8 cellular contexts compared by ENCODE assay signal in the genomic region with DNA sequence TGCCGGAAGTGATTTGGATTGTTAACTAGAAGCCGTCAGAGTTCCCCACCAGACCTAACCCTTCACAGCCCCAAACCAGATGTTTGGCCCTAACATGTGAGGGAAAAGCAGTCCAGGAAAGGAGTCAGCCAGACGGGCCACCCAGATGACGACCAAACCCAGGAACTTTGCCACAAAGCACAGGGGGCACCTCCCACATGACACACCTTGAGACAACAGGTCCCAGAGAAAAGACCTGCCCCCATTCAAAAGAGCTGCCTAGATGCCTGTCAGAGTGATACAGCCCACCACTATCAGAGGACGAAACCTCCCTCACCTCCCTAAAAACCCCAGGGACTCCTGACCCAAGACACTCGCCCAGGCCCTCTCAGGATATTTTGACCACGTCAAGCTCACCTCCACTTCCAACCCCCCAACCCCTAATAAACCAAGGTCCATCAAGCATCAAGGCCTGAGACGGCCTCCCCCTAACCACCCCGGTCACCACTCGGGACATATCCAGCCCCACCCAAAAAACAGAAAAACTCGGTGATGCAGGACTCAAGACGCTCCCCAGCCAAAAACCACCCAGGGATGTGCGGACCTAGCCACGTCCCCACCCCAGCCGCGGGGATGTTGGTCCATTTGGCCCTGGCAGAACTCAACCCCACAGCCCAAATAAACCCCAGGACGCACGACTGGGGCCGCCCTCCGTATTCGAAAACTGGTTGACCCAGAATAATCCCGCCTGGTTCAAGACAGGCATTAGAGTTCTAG. TPM values are rescaled to one million over a fixed set of nuclear protein-coding genes. Genes with fewer than 3 reads are reported as not detected.
DNase-seq lines count a peak whose midpoint lies in the region; ATAC-seq and TF ChIP-seq lines count a peak whose summit lies in the region.

No MANE protein-coding gene starts in this region.

- DNase-seq in hepatocyte (ENCODE audit: low spot score) (peak; percentile 16), SK-N-DZ (ENCODE audit: low spot score) (no peak), NCI-H446 treated with DMSO at 0.1 percent for 48 hours (lab: John Stamatoyannopoulos, UW) (no peak), NCI-H2081 treated with DMSO at 0.1 percent for 48 hours (lab: John Stamatoyannopoulos, UW) (no peak)

- no peaks in the 10 kb centered on the region for H4K20me1 ChIP-seq in hepatocyte (ENCODE audit: insufficient read depth, poor library complexity, severe bottlenecking)

- H3K4me3 Mint-ChIP-seq in activated naive CD4-positive, alpha-beta T cell treated with anti-CD3 and anti-CD28 coated beads, Interleukin-2, amount 50 U/mL, for 24 hours: peak overlapping the region; percentile 100

- H3K36me3 ChIP-seq in hepatocyte (replicated peaks; ENCODE audit: insufficient read depth, low read depth): no peaks in the 10 kb centered on the region

- H3K9me3 ChIP-seq in hepatocyte (ENCODE audit: low read depth): no peaks in the 10 kb centered on the region

- H3K9me3 Mint-ChIP-seq in activated naive CD4-positive, alpha-beta T cell treated with anti-CD3 and anti-CD28 coated beads, Interleukin-2, amount 50 U/mL, for 24 hours: no peaks in the 10 kb centered on the region

- peak overlapping the region; percentile 85 for H3K4me2 ChIP-seq in hepatocyte

- H3K4me1 Mint-ChIP-seq in activated naive CD4-positive, alpha-beta T cell treated with anti-CD3 and anti-CD28 coated beads, Interleukin-2, amount 50 U/mL, for 24 hours: peaks cover 25% of the 10 kb centered on the region

- no peaks in the 10 kb centered on the region for H3K27me3 ChIP-seq in hepatocyte

- peaks cover 9% of the 10 kb centered on the region for H3K27me3 Mint-ChIP-seq in activated naive CD4-positive, alpha-beta T cell treated with anti-CD3 and anti-CD28 coated beads, Interleukin-2, amount 50 U/mL, for 24 hours

- peaks cover 5% of the 10 kb centered on the region for H3K36me3 Mint-ChIP-seq in activated naive CD4-positive, alpha-beta T cell treated with anti-CD3 and anti-CD28 coated beads, Interleukin-2, amount 50 U/mL, for 24 hours

- peaks cover 8% of the 10 kb centered on the region for H3K4me1 ChIP-seq in hepatocyte (ENCODE audit: insufficient read depth)

- peak overlapping the region; percentile 84 for H3K4me3 ChIP-seq in hepatocyte
- H3K4me3 ChIP-seq in skin epidermis: peak overlapping the region; percentile 50 to 88 (median 67)

- no peak for TF ChIP-seq CTCF in hepatocyte (IDR thresholded peaks at IDR 0.05; ENCODE audit: poor library complexity)

- ATAC-seq in GM18517 (IDR thresholded peaks at IDR 0.05; ENCODE audit: unreplicated experiment) (peak; percentile 9), HG03354 (IDR thresholded peaks at IDR 0.05; ENCODE audit: poor library complexity, severe bottlenecking, unreplicated experiment) (peak; percentile 11)

- H3K27ac Mint-ChIP-seq in activated naive CD4-positive, alpha-beta T cell treated with anti-CD3 and anti-CD28 coated beads, Interleukin-2, amount 50 U/mL, for 24 hours: peak overlapping the region; percentile 82

- WGBS in hepatocyte (ENCODE audit: low lambda C conversion rate, missing lambda C conversion rate): 31% methylated on average over 22 of the region's 22 CpGs

- H3K27ac ChIP-seq in hepatocyte (peak overlapping the region; percentile 81), skin epidermis (peak overlapping the region; percentile 55 to 97 (median 89))

- peaks cover 38% of the 10 kb centered on the region for H3K79me2 ChIP-seq in hepatocyte

- no peaks in the 10 kb centered on the region for H3K9me2 ChIP-seq in hepatocyte (replicated peaks; ENCODE audit: insufficient read depth)

- H2AFZ ChIP-seq in hepatocyte: peak overlapping the region; percentile 59

RNA-seq across cellular contexts. Expression of a gene that starts 0.7 kb away (rescaled TPM):
- 7.0 and 7.7 TPM in 2 replicates for total RNA-seq in hepatocyte
- 4.4 and 6.2 TPM in 2 replicates for polyA plus RNA-seq in hepatocyte
- polyA plus RNA-seq in SK-N-DZ (2014; cell fraction: cytosol; rRNA removed): 10.8 and 12.3 TPM in 2 replicates
- 15.0 and 24.3 TPM in 2 replicates for polyA plus RNA-seq in SK-N-DZ (2014; cell fraction: nucleus; rRNA removed)

RNA-seq across cellular contexts. Expression of a gene that starts 28.3 kb away (rescaled TPM):
- total RNA-seq in hepatocyte: not detected in 2 replicates
- polyA plus RNA-seq in hepatocyte: not detected in 2 replicates
- 0.09 and 0.41 TPM in 2 replicates for polyA plus RNA-seq in SK-N-DZ (2014; cell fraction: cytosol; rRNA removed)
- 0.30 and 1.5 TPM in 2 replicates for polyA plus RNA-seq in SK-N-DZ (2014; cell fraction: nucleus; rRNA removed)

RNA-seq across cellular contexts. Expression of a gene that starts 37.5 kb away (rescaled TPM):
- total RNA-seq in hepatocyte: 187 and 219 TPM in 2 replicates
- polyA plus RNA-seq in hepatocyte: 201 and 213 TPM in 2 replicates
- polyA plus RNA-seq in SK-N-DZ (2014; cell fraction: cytosol; rRNA removed): 1,780 and 1,783 TPM in 2 replicates
- 833 and 1,506 TPM in 2 replicates for polyA plus RNA-seq in SK-N-DZ (2014; cell fraction: nucleus; rRNA removed)
